In genomic region chr2:26489213-26489850, GRCh38 we compare ENCODE assay signal across 2 cellular contexts.
A peak's percentile ranks its signal among the peaks of the same experiment; 100 is the strongest.
TF ChIP-seq lines count a peak whose summit lies in the region.

No MANE protein-coding gene starts in this region.

TF ChIP-seq in HEK293, 187 proteins besides CTCF, POLR2A, EP300 and RAD21:
- TF ChIP-seq ZNF2 (tag by site-specific recombination; IDR thresholded peaks at IDR 0.05) (no peak), EGR2 (tag by site-specific recombination; IDR thresholded peaks at IDR 0.05; ENCODE audit: low read depth) (peak; percentile 45), ZFHX2 (tag by site-specific recombination; conservative IDR thresholded peaks at IDR 0.05) (peak; percentile 43; the same call in 1 of the 2 replicates)

TF ChIP-seq in H1, 55 proteins besides CTCF, POLR2A, EP300 and RAD21:
- TF ChIP-seq HDAC2 (IDR thresholded peaks at IDR 0.05; ENCODE audit: borderline replicate concordance in 1 of 2, low read depth in 2 of 2, low read length in 2 of 2) (no peak), SIX5 (IDR thresholded peaks at IDR 0.05; ENCODE audit: low read depth, low read length) (no peak), SIN3A (conservative IDR thresholded peaks at IDR 0.05 in 1 of 2, IDR thresholded peaks at IDR 0.05 in 1 of 2; ENCODE audit: low read depth in 1 of 2, low read length in 2 of 2) (no peak), YY1 (IDR thresholded peaks at IDR 0.05; ENCODE audit: low read depth, low read length) (no peak), KDM1A (IDR thresholded peaks at IDR 0.05; ENCODE audit: borderline replicate concordance, low read length) (no peak), CHD2 (IDR thresholded peaks at IDR 0.05; ENCODE audit: low read length) (no peak), SUZ12 (IDR thresholded peaks at IDR 0.05; ENCODE audit: low read length) (no peak), NANOG (IDR thresholded peaks at IDR 0.05; ENCODE audit: insufficient read depth, low read depth, low read length, poor library complexity, severe bottlenecking) (no peak), NRF1 (IDR thresholded peaks at IDR 0.05; ENCODE audit: low read depth, low read length) (no peak), JUN (IDR thresholded peaks at IDR 0.05; ENCODE audit: low read depth, low read length) (no peak), CTBP2 (IDR thresholded peaks at IDR 0.05; ENCODE audit: borderline replicate concordance, insufficient read depth, insufficient read length, low read length) (no peak), BCL11A (IDR thresholded peaks at IDR 0.05; ENCODE audit: low read depth in 2 of 2, low read length in 2 of 2) (no peak), ATF3 (IDR thresholded peaks at IDR 0.05; ENCODE audit: insufficient read depth, low read depth, low read length) (no peak), POLR2AphosphoS5 (IDR thresholded peaks at IDR 0.05; ENCODE audit: low read depth, low read length) (no peak), RNF2 (IDR thresholded peaks at IDR 0.05; ENCODE audit: borderline replicate concordance, low read depth, low read length, missing control alignments, poor library complexity, severe bottlenecking) (no peak), MAX (IDR thresholded peaks at IDR 0.05) (no peak), RFX5 (IDR thresholded peaks at IDR 0.05; ENCODE audit: borderline replicate concordance, low read depth, low read length) (no peak), ASH2L (IDR thresholded peaks at IDR 0.05; ENCODE audit: low read length) (no peak), EZH2 (IDR thresholded peaks at IDR 0.05; ENCODE audit: low read depth, low read length, severe bottlenecking) (no peak), GTF2F1 (IDR thresholded peaks at IDR 0.05; ENCODE audit: borderline replicate concordance, low read depth, low read length) (no peak)
